Comparison of ENCODE assay signal across 20 cellular contexts in genomic region chr10:62188021-62188616, GRCh38.
DNase-seq lines count a peak whose midpoint lies in the region; ATAC-seq and TF ChIP-seq lines count a peak whose summit lies in the region.
"Had no signal": no experiment of that assay in that cellular context is flagged by ENCODE, and none has a peak within 500 bp of the region (broad histone marks: within the 10 kb centered on the region; RNA-seq: fewer than 3 reads in every experiment).

No MANE protein-coding gene starts in this region.

- TF ChIP-seq POLR2A in esophagus squamous epithelium (IDR thresholded peaks at IDR 0.05) = no peak
- TF ChIP-seq POLR2A in right lobe of liver (IDR thresholded peaks at IDR 0.05) = no peak

- H3K27ac Mint-ChIP-seq in activated CD4-positive, alpha-beta T cell treated with anti-CD3 and anti-CD28 coated beads, Interleukin-2, amount 10 ng/mL, durations not matched to agents 24 days and 14 days = peak overlapping the region; percentile 95
- H3K27ac Mint-ChIP-seq in activated T-helper 1 cell treated with anti-CD3 and anti-CD28 coated beads, Interleukin-12 subunit alpha, Interleukin-12 subunit beta, Interleukin-2, Interleukin-4 antibody, amounts not matched to agents 30 ng/mL and 10 ng/mL and 1 ng/mL, durations not matched to agents 14 hours and 24 hours and 36 hours = peak overlapping the region; percentile 92
- peak overlapping the region in 6 of 9 donors; percentile 12 to 94 (median 84) for H3K27ac Mint-ChIP-seq in naive thymus-derived CD4-positive, alpha-beta T cell

- ATAC-seq in HG03342 (IDR thresholded peaks at IDR 0.05; ENCODE audit: unreplicated experiment) (peak; percentile 54), right lobe of liver (no peak)
- no peak for ATAC-seq in naive thymus-derived CD4-positive, alpha-beta T cell
- ATAC-seq: A549 had no signal

- no peaks in the 10 kb centered on the region for H3K36me3 ChIP-seq in naive thymus-derived CD4-positive, alpha-beta T cell (ENCODE audit: control insufficient read depth in 2 of 3, insufficient read depth in 3 of 3, low read length in 3 of 3)
- no peaks in the 10 kb centered on the region for H3K36me3 ChIP-seq in esophagus squamous epithelium
- H3K36me3 ChIP-seq in right lobe of liver = no peaks in the 10 kb centered on the region
- H3K36me3 ChIP-seq: ovary, sigmoid colon, WERI-Rb-1 had no signal

- H3K27me3 Mint-ChIP-seq in activated CD4-positive, alpha-beta T cell treated with anti-CD3 and anti-CD28 coated beads, Interleukin-2, amount 10 ng/mL, durations not matched to agents 24 days and 14 days = no peaks in the 10 kb centered on the region
- no peaks in the 10 kb centered on the region for H3K27me3 Mint-ChIP-seq in activated T-helper 1 cell treated with anti-CD3 and anti-CD28 coated beads, Interleukin-12 subunit alpha, Interleukin-12 subunit beta, Interleukin-2, Interleukin-4 antibody, amounts not matched to agents 30 ng/mL and 10 ng/mL and 1 ng/mL, durations not matched to agents 14 hours and 24 hours and 36 hours (ENCODE audit: insufficient read depth)
- no peaks in the 10 kb centered on the region for H3K27me3 Mint-ChIP-seq in naive thymus-derived CD4-positive, alpha-beta T cell

- H3K36me3 Mint-ChIP-seq in activated CD4-positive, alpha-beta T cell treated with anti-CD3 and anti-CD28 coated beads, Interleukin-2, amount 10 ng/mL, durations not matched to agents 24 days and 14 days (ENCODE audit: low read depth) = peaks cover 28% of the 10 kb centered on the region
- H3K36me3 Mint-ChIP-seq in activated T-helper 1 cell treated with anti-CD3 and anti-CD28 coated beads, Interleukin-12 subunit alpha, Interleukin-12 subunit beta, Interleukin-2, Interleukin-4 antibody, amounts not matched to agents 30 ng/mL and 10 ng/mL and 1 ng/mL, durations not matched to agents 14 hours and 24 hours and 36 hours (ENCODE audit: low read depth) = peaks cover 20% of the 10 kb centered on the region
- H3K36me3 Mint-ChIP-seq in naive thymus-derived CD4-positive, alpha-beta T cell = peaks cover 0 to 34% (median 0%) of the 10 kb centered on the region in 5 donors

- peak overlapping the region; percentile 10 for H3K4me3 Mint-ChIP-seq in activated CD4-positive, alpha-beta T cell treated with anti-CD3 and anti-CD28 coated beads, Interleukin-2, amount 10 ng/mL, durations not matched to agents 24 days and 14 days
- H3K4me3 Mint-ChIP-seq in activated T-helper 1 cell treated with anti-CD3 and anti-CD28 coated beads, Interleukin-12 subunit alpha, Interleukin-12 subunit beta, Interleukin-2, Interleukin-4 antibody, amounts not matched to agents 30 ng/mL and 10 ng/mL and 1 ng/mL, durations not matched to agents 14 hours and 24 hours and 36 hours = no peak overlapping the region
- peak overlapping the region in 1 of 10 donors; percentile 10 for H3K4me3 Mint-ChIP-seq in naive thymus-derived CD4-positive, alpha-beta T cell

- intact Hi-C loops in activated CD4-positive, alpha-beta T cell treated with anti-CD3 and anti-CD28 coated beads, Interleukin-2, amount 10 ng/mL, durations not matched to agents 24 days and 14 days (cut with micrococcal nuclease) = loop anchor here (1.0 to 10.0 kb wide), 4 partner anchors 37 to 1463 kb away; partner anchors contain the start of gene EGR2
- intact Hi-C loops in activated T-helper 1 cell treated with anti-CD3 and anti-CD28 coated beads, Interleukin-12 subunit alpha, Interleukin-12 subunit beta, Interleukin-2, Interleukin-4 antibody, amounts not matched to agents 30 ng/mL and 10 ng/mL and 1 ng/mL, durations not matched to agents 14 hours and 24 hours and 36 hours (cut with micrococcal nuclease) = loop anchor here (5.0 kb wide), 2 partner anchors 406 to 669 kb away; no protein-coding TSS in a partner anchor
- intact Hi-C loops in naive thymus-derived CD4-positive, alpha-beta T cell (cut with micrococcal nuclease) = no loop called here
- intact Hi-C loops in esophagus squamous epithelium (cut with DNase I) (no loop called here), right lobe of liver (cut with DNase I) (no loop called here)

- no peaks in the 10 kb centered on the region for H3K27me3 ChIP-seq in naive thymus-derived CD4-positive, alpha-beta T cell (ENCODE audit: control insufficient read depth in 2 of 2, insufficient read depth in 2 of 2, low read length in 2 of 2)
- no peaks in the 10 kb centered on the region for H3K27me3 ChIP-seq in esophagus squamous epithelium
- H3K27me3 ChIP-seq in right lobe of liver = no peaks in the 10 kb centered on the region
- H3K27me3 ChIP-seq: BLaER1 treated with 17β-estradiol and CSF1 and Interleukin-3, amounts not matched to agents 10 nM and 100 nM; ovary; sigmoid colon had no signal

- WGBS in esophagus squamous epithelium, 2 donors = 80 to 88% methylated on average over 7 to 8 of the region's 8 CpGs
- 76% methylated on average over 8 of the region's 8 CpGs for WGBS in right lobe of liver (ENCODE audit: insufficient coverage, low coverage, low lambda C conversion rate, missing lambda C conversion rate)

- TF ChIP-seq CTCF in esophagus squamous epithelium (IDR thresholded peaks at IDR 0.05) = no peak
- TF ChIP-seq CTCF in right lobe of liver (IDR thresholded peaks at IDR 0.05) = no peak

- DNase-seq in activated CD4-positive, alpha-beta T cell treated with anti-CD3 and anti-CD28 coated beads, Interleukin-2, amount 10 ng/mL, durations not matched to agents 24 days and 14 days = no peak
- DNase-seq in activated CD4-positive, alpha-beta T cell treated with anti-CD3 and anti-CD28 coated beads for 1 hour = no peak
- DNase-seq in activated T-helper 1 cell treated with anti-CD3 and anti-CD28 coated beads, Interleukin-12 subunit alpha, Interleukin-12 subunit beta, Interleukin-2, Interleukin-4 antibody, amounts not matched to agents 30 ng/mL and 10 ng/mL and 1 ng/mL, durations not matched to agents 14 hours and 24 hours and 36 hours (ENCODE audit: low spot score) = no peak
- DNase-seq in naive thymus-derived CD4-positive, alpha-beta T cell = no peak
- DNase-seq in NCI-H1436 treated with DMSO at 0.1 percent for 48 hours (lab: John Stamatoyannopoulos, UW) (no peak), esophagus squamous epithelium (lab: John Stamatoyannopoulos, UW) (no peak), right lobe of liver (no peak)
- DNase-seq: amniotic stem cell, caudate nucleus, DMS153, Karpas-422, NCI-H2171 treated with DMSO at 0.1 percent for 48 hours, NCI-H748 treated with DMSO at 0.1 percent for 48 hours, ovary, SHP77 treated with DMSO at 0.1 percent for 48 hours, sigmoid colon, WERI-Rb-1 had no signal

- peaks cover 19 to 38% of the 10 kb centered on the region in 2 donors for H3K4me1 ChIP-seq in naive thymus-derived CD4-positive, alpha-beta T cell (ENCODE audit: control insufficient read depth in 2 of 2, insufficient read depth in 2 of 2, low read length in 2 of 2)
- H3K4me1 ChIP-seq in esophagus squamous epithelium (no peaks in the 10 kb centered on the region), right lobe of liver (no peaks in the 10 kb centered on the region)
- H3K4me1 ChIP-seq: BLaER1 treated with 17β-estradiol and CSF1 and Interleukin-3, amounts not matched to agents 10 nM and 100 nM had no signal

- no peak overlapping the region for H3K27ac ChIP-seq in naive thymus-derived CD4-positive, alpha-beta T cell (ENCODE audit: low read depth, low read length)
- H3K27ac ChIP-seq in esophagus squamous epithelium (no peak overlapping the region), right lobe of liver (no peak overlapping the region)
- H3K27ac ChIP-seq: A549; BLaER1 treated with 17β-estradiol and CSF1 and Interleukin-3, amounts not matched to agents 10 nM and 100 nM; ovary; sigmoid colon; WERI-Rb-1 had no signal

- H3K9me3 ChIP-seq in naive thymus-derived CD4-positive, alpha-beta T cell (ENCODE audit: control insufficient read depth in 2 of 3, low read length in 3 of 3) = no peaks in the 10 kb centered on the region
- H3K9me3 ChIP-seq in esophagus squamous epithelium = no peaks in the 10 kb centered on the region
- H3K9me3 ChIP-seq in right lobe of liver = no peaks in the 10 kb centered on the region
- H3K9me3 ChIP-seq: A549; BLaER1 treated with 17β-estradiol and CSF1 and Interleukin-3, amounts not matched to agents 10 nM and 100 nM; ovary; sigmoid colon had no signal

- CTCF ChIA-PET in naive thymus-derived CD4-positive, alpha-beta T cell (lab: Charles Lee) = interaction anchor here (0.7 kb wide), 1 partner anchor 62 kb away, joined by 4 read pairs; no protein-coding TSS in a partner anchor

- peaks cover 51% of the 10 kb centered on the region for H3K4me1 Mint-ChIP-seq in activated CD4-positive, alpha-beta T cell treated with anti-CD3 and anti-CD28 coated beads, Interleukin-2, amount 10 ng/mL, durations not matched to agents 24 days and 14 days
- peaks cover 59% of the 10 kb centered on the region for H3K4me1 Mint-ChIP-seq in activated T-helper 1 cell treated with anti-CD3 and anti-CD28 coated beads, Interleukin-12 subunit alpha, Interleukin-12 subunit beta, Interleukin-2, Interleukin-4 antibody, amounts not matched to agents 30 ng/mL and 10 ng/mL and 1 ng/mL, durations not matched to agents 14 hours and 24 hours and 36 hours (ENCODE audit: low read depth)
- peaks cover 11 to 62% (median 54%) of the 10 kb centered on the region in 7 donors for H3K4me1 Mint-ChIP-seq in naive thymus-derived CD4-positive, alpha-beta T cell

- peaks cover 4% of the 10 kb centered on the region for H3K9me3 Mint-ChIP-seq in activated CD4-positive, alpha-beta T cell treated with anti-CD3 and anti-CD28 coated beads, Interleukin-2, amount 10 ng/mL, durations not matched to agents 24 days and 14 days
- H3K9me3 Mint-ChIP-seq in activated T-helper 1 cell treated with anti-CD3 and anti-CD28 coated beads, Interleukin-12 subunit alpha, Interleukin-12 subunit beta, Interleukin-2, Interleukin-4 antibody, amounts not matched to agents 30 ng/mL and 10 ng/mL and 1 ng/mL, durations not matched to agents 14 hours and 24 hours and 36 hours = peaks cover 8% of the 10 kb centered on the region
- H3K9me3 Mint-ChIP-seq in naive thymus-derived CD4-positive, alpha-beta T cell = peaks cover 0 to 5% (median 0%) of the 10 kb centered on the region in 11 donors

- no peak overlapping the region for H3K4me3 ChIP-seq in naive thymus-derived CD4-positive, alpha-beta T cell (ENCODE audit: low read length)
- H3K4me3 ChIP-seq in esophagus squamous epithelium (no peak overlapping the region), right lobe of liver (no peak overlapping the region)
- H3K4me3 ChIP-seq: A549; BLaER1 treated with 17β-estradiol and CSF1 and Interleukin-3, amounts not matched to agents 10 nM and 100 nM; ovary; sigmoid colon had no signal

- POLR2A ChIA-PET in naive thymus-derived CD4-positive, alpha-beta T cell (lab: Charles Lee) = interaction anchor here (0.6 to 1.3 kb wide), 3 partner anchors 8 to 950 kb away, joined by 3 read pairs; no protein-coding TSS in a partner anchor

Comparison
In these comparisons a context has a peak if more than half of its experiments do, and no peak if none do; other contexts are left out.
1. intact Hi-C loops: an anchor here in activated CD4-positive, alpha-beta T cell treated with anti-CD3 and anti-CD28 coated beads, Interleukin-2, amount 10 ng/mL, durations not matched to agents 24 days and 14 days (1.0 to 10.0 kb wide) and activated T-helper 1 cell treated with anti-CD3 and anti-CD28 coated beads, Interleukin-12 subunit alpha, Interleukin-12 subunit beta, Interleukin-2, Interleukin-4 antibody, amounts not matched to agents 30 ng/mL and 10 ng/mL and 1 ng/mL, durations not matched to agents 14 hours and 24 hours and 36 hours (5.0 kb wide); none called in naive thymus-derived CD4-positive, alpha-beta T cell, esophagus squamous epithelium and right lobe of liver.